In genomic region chr7:22805227-22805626, GRCh38 we compare ENCODE assay signal across 29 cellular contexts.
"Had no signal": no experiment of that assay in that cellular context is flagged by ENCODE, and none has a peak within 500 bp of the region (broad histone marks: within the 10 kb centered on the region; RNA-seq: fewer than 3 reads in every experiment).

No MANE protein-coding gene starts in this region.

- H3K36me3 ChIP-seq: stomach, suprapubic skin, thoracic aorta, thyroid gland, tibial artery, tibial nerve, transverse colon, upper lobe of left lung, upper lobe of right lung, uterus, vagina had no signal

- H3K4me3 ChIP-seq: stomach, suprapubic skin, testis, thoracic aorta, thyroid gland, tibial artery, tibial nerve, transverse colon, upper lobe of left lung, upper lobe of right lung, uterus, vagina had no signal

- DNase-seq: stimulated activated CD4-positive, alpha-beta T cell treated with anti-CD3 and anti-CD28 coated beads, Interleukin-2, amount 100 ng/mL, for 48 hours; stimulated activated CD4-positive, alpha-beta T cell treated with anti-CD3 and anti-CD28 coated beads, Interleukin-4, amount 100 ng/mL, for 1 hour; stimulated activated CD4-positive, alpha-beta T cell treated with anti-CD3 and anti-CD28 coated beads, Interleukin-4, amount 100 ng/mL, for 24 hours; stimulated activated CD4-positive, alpha-beta T cell treated with anti-CD3 and anti-CD28 coated beads, Interleukin-4, amount 100 ng/mL, for 4 hours; stimulated activated CD8-positive, alpha-beta memory T cell treated with anti-CD3 and anti-CD28 coated beads, Interleukin-4, amount 100 ng/mL, for 48 hours; stimulated activated naive B cell treated with anti-CD40 and anti-IgM and Interleukin-4, amounts not matched to agents 10 μg/mL and 1 μg/mL and 100 μg/mL, for 72 hours; stimulated activated naive CD4-positive, alpha-beta T cell; stimulated activated naive CD4-positive, alpha-beta T cell treated with Interleukin-2 at 50 U/mL for 16 hours; stimulated activated naive CD8-positive, alpha-beta T cell treated with anti-CD3 and anti-CD28 coated beads, Interleukin-15, amount 100 ng/mL, for 72 hours; stimulated activated naive CD8-positive, alpha-beta T cell treated with anti-CD3 and anti-CD28 coated beads, Interleukin-15, Interleukin-2, amounts not matched to agents 100 U/mL and 50 U/mL, for 24 hours; stomach; substantia nigra; testis; thyroid gland; tibial artery; transverse colon; trophoblast cell; upper lobe of left lung; upper lobe of right lung; uterus had no signal

- H3K27me3 Mint-ChIP-seq: stimulated activated naive CD8-positive, alpha-beta T cell treated with anti-CD3 and anti-CD28 coated beads, Interleukin-15, amount 100 ng/mL, for 72 hours; stimulated activated naive CD8-positive, alpha-beta T cell treated with anti-CD3 and anti-CD28 coated beads, Interleukin-15, Interleukin-2, amounts not matched to agents 100 ng/mL and 50 ng/mL, for 24 hours; type B pancreatic cell had no signal

- H3K4me1 ChIP-seq: stomach, suprapubic skin, testis, thyroid gland, tibial artery, tibial nerve, transverse colon, upper lobe of left lung, upper lobe of right lung, uterus, vagina had no signal

- H3K9me3 Mint-ChIP-seq: stimulated activated effector memory CD8-positive, alpha-beta T cell treated with anti-CD3 and anti-CD28 coated beads, Interleukin-12 subunit alpha, Interleukin-12 subunit beta, amount 100 ng/mL, for 72 hours; stimulated activated memory B cell treated with anti-CD40 and anti-IgM and Interleukin-4, amounts not matched to agents 10 μg/mL and 1 μg/mL and 100 μg/mL, for 72 hours; stimulated activated naive B cell treated with anti-CD40 and anti-IgM and Interleukin-4, amounts not matched to agents 10 μg/mL and 1 μg/mL and 100 μg/mL, for 72 hours; stimulated activated naive CD8-positive, alpha-beta T cell treated with anti-CD3 and anti-CD28 coated beads, Interleukin-15, amount 100 ng/mL, for 72 hours; stimulated activated naive CD8-positive, alpha-beta T cell treated with anti-CD3 and anti-CD28 coated beads, Interleukin-15, Interleukin-2, amounts not matched to agents 100 ng/mL and 50 ng/mL, for 24 hours; type B pancreatic cell had no signal

- H3K9me3 ChIP-seq: stomach, suprapubic skin, testis, thoracic aorta, thyroid gland, tibial artery, tibial nerve, transverse colon, upper lobe of left lung, upper lobe of right lung, uterus, vagina had no signal

- H3K36me3 Mint-ChIP-seq: stimulated activated effector memory CD8-positive, alpha-beta T cell treated with anti-CD3 and anti-CD28 coated beads, Interleukin-12 subunit alpha, Interleukin-12 subunit beta, amount 100 ng/mL, for 72 hours; stimulated activated memory B cell treated with anti-CD40 and anti-IgM and Interleukin-4, amounts not matched to agents 10 μg/mL and 1 μg/mL and 100 μg/mL, for 72 hours; type B pancreatic cell had no signal

- H3K4me3 Mint-ChIP-seq: stimulated activated effector memory CD8-positive, alpha-beta T cell treated with anti-CD3 and anti-CD28 coated beads, Interleukin-12 subunit alpha, Interleukin-12 subunit beta, amount 100 ng/mL, for 72 hours; stimulated activated memory B cell treated with anti-CD40 and anti-IgM and Interleukin-4, amounts not matched to agents 10 μg/mL and 1 μg/mL and 100 μg/mL, for 72 hours; stimulated activated naive B cell treated with anti-CD40 and anti-IgM and Interleukin-4, amounts not matched to agents 10 μg/mL and 1 μg/mL and 100 μg/mL, for 72 hours; stimulated activated naive CD8-positive, alpha-beta T cell treated with anti-CD3 and anti-CD28 coated beads, Interleukin-15, amount 100 ng/mL, for 72 hours; stimulated activated naive CD8-positive, alpha-beta T cell treated with anti-CD3 and anti-CD28 coated beads, Interleukin-15, Interleukin-2, amounts not matched to agents 100 ng/mL and 50 ng/mL, for 24 hours; type B pancreatic cell had no signal

- H3K27ac ChIP-seq: stomach, suprapubic skin, testis, thoracic aorta, thyroid gland, tibial artery, tibial nerve, transverse colon, upper lobe of left lung, upper lobe of right lung, uterus, vagina had no signal

- ATAC-seq: stimulated activated effector memory CD8-positive, alpha-beta T cell treated with anti-CD3 and anti-CD28 coated beads, Interleukin-12 subunit alpha, Interleukin-12 subunit beta, amount 100 ng/mL, for 72 hours; stimulated activated memory B cell treated with anti-CD40 and anti-IgM and Interleukin-4, amounts not matched to agents 10 μg/mL and 1 μg/mL and 100 μg/mL, for 72 hours; stimulated activated naive B cell treated with anti-CD40 and anti-IgM and Interleukin-4, amounts not matched to agents 10 μg/mL and 1 μg/mL and 100 μg/mL, for 72 hours; stimulated activated naive CD8-positive, alpha-beta T cell treated with anti-CD3 and anti-CD28 coated beads, Interleukin-15, amount 100 ng/mL, for 72 hours; stimulated activated naive CD8-positive, alpha-beta T cell treated with anti-CD3 and anti-CD28 coated beads, Interleukin-15, Interleukin-2, amounts not matched to agents 100 U/mL and 50 U/mL, for 24 hours; upper lobe of right lung had no signal

- H3K27ac Mint-ChIP-seq: stimulated activated effector memory CD8-positive, alpha-beta T cell treated with anti-CD3 and anti-CD28 coated beads, Interleukin-12 subunit alpha, Interleukin-12 subunit beta, amount 100 ng/mL, for 72 hours; stimulated activated memory B cell treated with anti-CD40 and anti-IgM and Interleukin-4, amounts not matched to agents 10 μg/mL and 1 μg/mL and 100 μg/mL, for 72 hours; stimulated activated naive B cell treated with anti-CD40 and anti-IgM and Interleukin-4, amounts not matched to agents 10 μg/mL and 1 μg/mL and 100 μg/mL, for 72 hours; stimulated activated naive CD8-positive, alpha-beta T cell treated with anti-CD3 and anti-CD28 coated beads, Interleukin-15, amount 100 ng/mL, for 72 hours; stimulated activated naive CD8-positive, alpha-beta T cell treated with anti-CD3 and anti-CD28 coated beads, Interleukin-15, Interleukin-2, amounts not matched to agents 100 ng/mL and 50 ng/mL, for 24 hours; type B pancreatic cell had no signal

- FAIRE-seq: urothelium cell line had no signal

- H3K4me1 Mint-ChIP-seq: stimulated activated effector memory CD8-positive, alpha-beta T cell treated with anti-CD3 and anti-CD28 coated beads, Interleukin-12 subunit alpha, Interleukin-12 subunit beta, amount 100 ng/mL, for 72 hours; stimulated activated memory B cell treated with anti-CD40 and anti-IgM and Interleukin-4, amounts not matched to agents 10 μg/mL and 1 μg/mL and 100 μg/mL, for 72 hours; stimulated activated naive CD8-positive, alpha-beta T cell treated with anti-CD3 and anti-CD28 coated beads, Interleukin-15, amount 100 ng/mL, for 72 hours had no signal

- H3K27me3 ChIP-seq: stomach, suprapubic skin, testis, thyroid gland, tibial artery, tibial nerve, transverse colon, upper lobe of left lung, upper lobe of right lung, uterus, vagina had no signal
